ENCODE assay signal across 1 cellular context in genomic region chr15:42544858-42545629, GRCh38.
TF ChIP-seq lines count a peak whose summit lies in the region.

No MANE protein-coding gene starts in this region.

TF ChIP-seq in K562, 482 proteins besides CTCF, POLR2A, EP300 and RAD21 (continues in another document):
- TF ChIP-seq ZNF277 (CRISPR knock-in tag; IDR thresholded peaks at IDR 0.05; ENCODE audit: borderline replicate concordance) (no peak), SNIP1 (IDR thresholded peaks at IDR 0.05; ENCODE audit: low read depth) (no peak), MEIS2 (IDR thresholded peaks at IDR 0.05; ENCODE audit: partially characterized antibody) (no peak), ZEB2 (IDR thresholded peaks at IDR 0.05) (no peak), MTA2 (IDR thresholded peaks at IDR 0.05; ENCODE audit: low read depth) (no peak), ZNF431 (CRISPR knock-in tag; IDR thresholded peaks at IDR 0.05) (no peak), HDAC3 (IDR thresholded peaks at IDR 0.05; ENCODE audit: borderline replicate concordance, partially characterized antibody) (no peak), TCF7 (IDR thresholded peaks at IDR 0.05; ENCODE audit: borderline replicate concordance) (no peak), TCF3 (CRISPR knock-in tag; IDR thresholded peaks at IDR 0.05) (0 out of 2 replicates have a peak, but pooled peaks have one; percentile 19), CLOCK (CRISPR knock-in tag; IDR thresholded peaks at IDR 0.05; ENCODE audit: borderline replicate concordance) (no peak), IFI16 (CRISPR knock-in tag; IDR thresholded peaks at IDR 0.05) (no peak), ATF2 (CRISPR knock-in tag; IDR thresholded peaks at IDR 0.05) (no peak), GABPB1 (CRISPR knock-in tag; IDR thresholded peaks at IDR 0.05) (no peak), NR2C1 (IDR thresholded peaks at IDR 0.05) (no peak), NR2C1 (tag; IDR thresholded peaks at IDR 0.05) (no peak), TBP (optimal IDR thresholded peaks at IDR 0.05; ENCODE audit: low read depth, low read length) (no peak), ZNF124 (CRISPR knock-in tag; IDR thresholded peaks at IDR 0.05) (no peak), NCOR1 (IDR thresholded peaks at IDR 0.05) (no peak), PHB2 (IDR thresholded peaks at IDR 0.05; ENCODE audit: low read depth) (no peak), BMI1 (IDR thresholded peaks at IDR 0.05; ENCODE audit: low read length) (no peak), PBX2 (CRISPR knock-in tag; IDR thresholded peaks at IDR 0.05; ENCODE audit: low read depth) (no peak), PBX2 (tag; conservative IDR thresholded peaks at IDR 0.05; ENCODE audit: low read depth) (peak; percentile 28; the same call in 1 of the 2 replicates), FUS (optimal IDR thresholded peaks at IDR 0.05; ENCODE audit: low read depth, low read length) (no peak), FOS (IDR thresholded peaks at IDR 0.05; ENCODE audit: extremely low read depth, insufficient read length) (no peak), RBM14 (IDR thresholded peaks at IDR 0.05; ENCODE audit: borderline replicate concordance, insufficient read depth, low read depth, low read length) (no peak), SMARCE1 (IDR thresholded peaks at IDR 0.05) (0 out of 2 replicates have a peak, but pooled peaks have one; percentile 25), ZNF445 (CRISPR knock-in tag; IDR thresholded peaks at IDR 0.05; ENCODE audit: low read depth) (no peak), SAFB (IDR thresholded peaks at IDR 0.05; ENCODE audit: borderline replicate concordance, low read depth, low read length) (no peak), ZBTB49 (CRISPR knock-in tag; IDR thresholded peaks at IDR 0.05; ENCODE audit: borderline replicate concordance) (no peak), ZBTB11 (CRISPR knock-in tag; IDR thresholded peaks at IDR 0.05) (no peak), NFATC3 (IDR thresholded peaks at IDR 0.05) (no peak), ELF1 (tag; IDR thresholded peaks at IDR 0.05) (no peak), ZFP1 (CRISPR knock-in tag; IDR thresholded peaks at IDR 0.05) (no peak), ZNF511 (CRISPR knock-in tag; IDR thresholded peaks at IDR 0.05) (no peak), ZBED1 (IDR thresholded peaks at IDR 0.05) (no peak), CCNT2 (IDR thresholded peaks at IDR 0.05; ENCODE audit: borderline replicate concordance, extremely low read depth, insufficient read length, low read depth, low read length) (no peak), CHCHD3 (CRISPR knock-in tag; IDR thresholded peaks at IDR 0.05) (no peak), CUX1 (CRISPR knock-in tag; IDR thresholded peaks at IDR 0.05) (no peak)
